ENCODE assay signal across 7 cellular contexts in the genomic region with DNA sequence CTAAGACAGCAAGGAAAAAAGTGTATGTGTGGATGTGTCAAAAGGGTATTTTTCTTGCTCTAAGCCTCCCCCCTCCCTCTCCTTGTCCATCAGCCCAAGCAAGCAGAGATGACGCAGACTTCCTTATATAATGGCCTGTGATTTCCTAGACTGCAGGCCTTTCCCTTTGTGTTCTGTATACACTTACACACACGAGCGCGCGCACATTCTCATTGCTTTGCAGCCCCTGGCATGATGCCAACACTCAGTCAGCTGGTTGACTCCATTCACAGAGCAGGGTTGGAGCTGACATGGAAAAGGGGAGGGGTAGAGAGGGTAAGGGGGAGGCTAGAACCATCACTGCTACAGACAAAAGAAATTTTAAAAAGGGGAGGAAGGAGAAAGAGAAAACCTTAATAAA. TPM values are rescaled to one million over a fixed set of nuclear protein-coding genes. Genes with fewer than 3 reads are reported as not detected.
A peak's percentile ranks its signal among the peaks of the same experiment; 100 is the strongest.
DNase-seq lines count a peak whose midpoint lies in the region; ATAC-seq and TF ChIP-seq lines count a peak whose summit lies in the region.

No MANE protein-coding gene starts in this region.

- no peaks in the 10 kb centered on the region for H3K9me3 ChIP-seq in hepatocyte (ENCODE audit: low read depth)

- TF ChIP-seq CTCF in astrocyte of the cerebellum (IDR thresholded peaks at IDR 0.05; ENCODE audit: low read depth, low read length, missing control alignments), result no peak
- no peak for TF ChIP-seq CTCF in hepatocyte (IDR thresholded peaks at IDR 0.05; ENCODE audit: poor library complexity)

- POLR2A ChIA-PET in HEK293T (lab: Yijun Ruan, JAX), result interaction anchor here (1.5 to 3.4 kb wide), 4 partner anchors 41 to 110 kb away, joined by 5 to 25 read pairs (median 8); partner anchors contain the start of genes GATAD2B, JTB and RPS27

- peaks cover 10% of the 10 kb centered on the region for H3K4me1 ChIP-seq in hepatocyte (ENCODE audit: insufficient read depth)

- in situ Hi-C loops in astrocyte of the cerebellum (cut with HindIII; ENCODE audit: low sequenced_read_pairs), result no loop called here

- peak overlapping the region; percentile 63 for H3K4me2 ChIP-seq in hepatocyte

- H3K9me2 ChIP-seq in hepatocyte (replicated peaks; ENCODE audit: insufficient read depth), result no peaks in the 10 kb centered on the region

- ATAC-seq in sciatic nerve (peak; percentile 95), GM18858 (IDR thresholded peaks at IDR 0.05; ENCODE audit: unreplicated experiment) (no peak), HG03025 (IDR thresholded peaks at IDR 0.05; ENCODE audit: low FRiP score, unreplicated experiment) (no peak)

- no peak overlapping the region for H2AFZ ChIP-seq in hepatocyte

- WGBS in hepatocyte (ENCODE audit: low lambda C conversion rate, missing lambda C conversion rate), result 54% methylated on average over 5 of the region's 5 CpGs

- peaks cover 94% of the 10 kb centered on the region for H3K79me2 ChIP-seq in hepatocyte

- H3K27me3 ChIP-seq in hepatocyte, result no peaks in the 10 kb centered on the region

- no peaks in the 10 kb centered on the region for H3K36me3 ChIP-seq in hepatocyte (replicated peaks; ENCODE audit: insufficient read depth, low read depth)

- CTCF ChIA-PET in HEK293T (lab: Yijun Ruan, JAX), result interaction anchor here (0.6 to 0.7 kb wide), 2 partner anchors 42 to 311 kb away, joined by 3 to 4 read pairs; partner anchors contain the start of genes GATAD2B and TPM3

- peaks cover 44% of the 10 kb centered on the region for H4K20me1 ChIP-seq in hepatocyte (ENCODE audit: insufficient read depth, poor library complexity, severe bottlenecking)

- peak; percentile 78 for DNase-seq in HEK293T (ENCODE audit: extremely low spot score)
- DNase-seq in NCI-H526 treated with DMSO at 0.1 percent for 48 hours (lab: John Stamatoyannopoulos, UW), result peak; percentile 99
- peak; percentile 84 for DNase-seq in astrocyte of the cerebellum (ENCODE audit: low read depth)
- DNase-seq in hepatocyte (ENCODE audit: low spot score), result peak; percentile 93
- peak; percentile 92 for DNase-seq in sciatic nerve (ENCODE audit: low spot score)

- intact Hi-C loops in sciatic nerve (cut with DNase I), result no loop called here

- peak overlapping the region; percentile 24 for H3K4me3 ChIP-seq in astrocyte of the cerebellum (ENCODE audit: low read depth, low read length)
- H3K4me3 ChIP-seq in hepatocyte, result no peak overlapping the region

- peak overlapping the region; percentile 90 for H3K27ac ChIP-seq in hepatocyte

TF ChIP-seq in HEK293T, 16 proteins besides CTCF, POLR2A, EP300 and RAD21:
- TF ChIP-seq PKNOX1 (IDR thresholded peaks at IDR 0.05), result peak; percentile 79
- no peak for TF ChIP-seq L3MBTL2 (conservative IDR thresholded peaks at IDR 0.05)
- no peak; the same call in 1 of the 2 replicates for TF ChIP-seq ZNF384 (IDR thresholded peaks at IDR 0.05)
- TF ChIP-seq HDGF (IDR thresholded peaks at IDR 0.05; ENCODE audit: borderline replicate concordance), result no peak
- no peak for TF ChIP-seq TARDBP (IDR thresholded peaks at IDR 0.05)
- no peak for TF ChIP-seq SP1 (IDR thresholded peaks at IDR 0.05)

RNA-seq across cellular contexts. Expression of gene GATAD2B, which starts 41.8 kb away (rescaled TPM):
- total RNA-seq in hepatocyte (7.4 and 11.7 TPM in 2 replicates), sciatic nerve (59.6 TPM)
- polyA plus RNA-seq in hepatocyte, result 5.4 TPM in 2 replicates
